ENCODE assay signal across 21 cellular contexts in the genomic region with DNA sequence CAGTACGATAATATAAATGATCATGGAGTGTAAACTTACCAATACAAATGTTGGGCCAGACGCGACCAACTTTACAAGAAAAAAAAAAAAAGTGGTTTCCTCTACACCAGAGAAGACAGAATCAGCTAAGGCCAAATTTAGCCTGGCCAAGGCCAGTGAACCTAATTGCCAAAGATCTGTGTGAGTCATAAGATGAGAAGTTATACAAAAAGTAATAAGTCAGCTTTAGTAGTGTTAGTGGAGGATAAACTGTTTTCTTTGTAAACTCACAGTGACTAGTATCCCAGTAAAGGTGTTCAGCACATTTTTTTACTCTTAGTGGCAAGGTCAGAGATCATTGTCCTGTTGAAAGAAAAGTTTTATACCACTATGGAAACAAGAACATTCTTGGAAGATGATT.
DNase-seq lines count a peak whose midpoint lies in the region; FAIRE-seq and TF ChIP-seq lines count a peak whose summit lies in the region.
"Had no signal": no experiment of that assay in that cellular context is flagged by ENCODE, and none has a peak within 500 bp of the region (broad histone marks: within the 10 kb centered on the region; RNA-seq: fewer than 3 reads in every experiment).

No MANE protein-coding gene starts in this region.

- H3K4me1 ChIP-seq in GM23248 (ENCODE audit: insufficient read depth) = no peaks in the 10 kb centered on the region

- H3F3A ChIP-seq in GM23248 (ENCODE audit: insufficient read depth) = no peaks in the 10 kb centered on the region

- H3K9me2 ChIP-seq in GM23248 (ENCODE audit: insufficient read depth) = no peaks in the 10 kb centered on the region
- H3K9me2 ChIP-seq: SK-N-SH had no signal

- TF ChIP-seq CTCF in choroid plexus epithelial cell (conservative IDR thresholded peaks at IDR 0.05; ENCODE audit: low read depth, low read length) = no peak

- no peak overlapping the region for H3K9ac ChIP-seq in GM23248
- H3K9ac ChIP-seq: SK-N-SH had no signal

- no peak for FAIRE-seq in RCC 7860 (lab: Jason Lieb, UNC)
- FAIRE-seq: colon had no signal

- H3K27me3 ChIP-seq in GM23248 (replicated peaks; ENCODE audit: insufficient read depth) = no peaks in the 10 kb centered on the region
- H3K27me3 ChIP-seq: sigmoid colon had no signal

- H3K9me3 ChIP-seq in GM23248 (ENCODE audit: low read depth) = no peaks in the 10 kb centered on the region
- H3K9me3 ChIP-seq: sigmoid colon, SK-N-SH had no signal

- no peak overlapping the region for H2AFZ ChIP-seq in GM23248

- no peaks in the 10 kb centered on the region for H3K36me3 ChIP-seq in GM23248 (ENCODE audit: low read depth)
- H3K36me3 ChIP-seq: sigmoid colon had no signal

- H3K79me2 ChIP-seq in GM23248 (ENCODE audit: insufficient read depth) = no peaks in the 10 kb centered on the region

- no peaks in the 10 kb centered on the region for H4K20me1 ChIP-seq in GM23248 (ENCODE audit: insufficient read depth)

- DNase-seq in GM23248 = peak; percentile 1
- DNase-seq in RCC 7860 (ENCODE audit: low spot score) = peak; percentile 44
- peak; percentile 1 for DNase-seq in choroid plexus epithelial cell (ENCODE audit: low read depth)
- DNase-seq in non-pigmented ciliary epithelial cell (ENCODE audit: low read depth) = peak; percentile 19
- DNase-seq in NCI-H524 treated with DMSO at 0.1 percent for 48 hours (lab: John Stamatoyannopoulos, UW) = no peak
- no peak for DNase-seq in activated CD4-positive, alpha-beta T cell treated with anti-CD3 and anti-CD28 coated beads for 4 hours
- DNase-seq in epidermal melanocyte (ENCODE audit: insufficient read length, low spot score) = no peak
- DNase-seq in effector CD8-positive, alpha-beta T cell (lab: John Stamatoyannopoulos, UW) = no peak
- DNase-seq: activated CD4-positive, alpha-beta T cell treated with anti-CD3 and anti-CD28 coated beads for 48 hours; activated CD8-positive, alpha-beta memory T cell treated with anti-CD3 and anti-CD28 coated beads, Interleukin-2, amount 50 U/mL, for 48 hours; activated gamma-delta T cell treated with Interleukin-2 at 50 U/mL for 16 hours; anterior cingulate cortex; CD8-positive, alpha-beta T cell; KBM-7; NCI-H1105 treated with DMSO at 0.1 percent for 48 hours; sigmoid colon; SK-N-SH; stimulated activated CD4-positive, alpha-beta T cell treated with anti-CD3 and anti-CD28 coated beads, Interleukin-1b, Interleukin-23, amount 100 ng/mL, for 48 hours; stimulated activated naive CD8-positive, alpha-beta T cell treated with anti-CD3 and anti-CD28 coated beads, Interleukin-15, amount 100 ng/mL, for 72 hours had no signal

- H3K27ac ChIP-seq in GM23248 = no peak overlapping the region
- H3K27ac ChIP-seq: HL-60, sigmoid colon had no signal

- no peak overlapping the region for H3K4me2 ChIP-seq in GM23248 (ENCODE audit: unreplicated experiment)
- H3K4me2 ChIP-seq: SK-N-SH had no signal

- in situ Hi-C loops in GM23248 (cut with MboI) = no loop called here

- 11 to 14% methylated on average over 3 of the region's 3 CpGs for WGBS in GM23248 (ENCODE audit: low coverage in 1 of 2, low lambda C conversion rate in 2 of 2, missing lambda C conversion rate in 2 of 2), 2 experiments

- H3K4me3 ChIP-seq in GM23248 = no peak overlapping the region
- no peak overlapping the region for H3K4me3 ChIP-seq in choroid plexus epithelial cell (ENCODE audit: low read depth, low read length)
- H3K4me3 ChIP-seq: sigmoid colon had no signal

Comparison
In these comparisons a context has a peak if more than half of its experiments do, and no peak if none do; other contexts are left out.
1. DNase-seq: peak in GM23248 (single experiment), RCC 7860 (single experiment), choroid plexus epithelial cell (single experiment) and non-pigmented ciliary epithelial cell (single experiment); none in NCI-H524 treated with DMSO at 0.1 percent for 48 hours (single experiment), activated CD4-positive, alpha-beta T cell treated with anti-CD3 and anti-CD28 coated beads for 4 hours (0 of 2), epidermal melanocyte (single experiment) and effector CD8-positive, alpha-beta T cell (single experiment).